8 cellular contexts compared by ENCODE assay signal in genomic region chr3:197737319-197737649, GRCh38. TPM values are rescaled to one million over a fixed set of nuclear protein-coding genes. Genes with fewer than 3 reads are reported as not detected.
A peak's percentile ranks its signal among the peaks of the same experiment; 100 is the strongest.
DNase-seq lines count a peak whose midpoint lies in the region; ATAC-seq and TF ChIP-seq lines count a peak whose summit lies in the region.

No MANE protein-coding gene starts in this region.

- H3K9me3 ChIP-seq in DOHH2 (ENCODE audit: control insufficient read depth, insufficient read depth, low read length) (no peaks in the 10 kb centered on the region), OCI-LY3 (ENCODE audit: insufficient read depth, low read length) (no peaks in the 10 kb centered on the region)

- H3K79me2 ChIP-seq in DOHH2 (ENCODE audit: control insufficient read depth, low read length) (peaks cover 47% of the 10 kb centered on the region), OCI-LY3 (ENCODE audit: low read length) (peaks cover 36% of the 10 kb centered on the region)

- H3K4me1 ChIP-seq in DOHH2 (ENCODE audit: control insufficient read depth, low read length) (peaks cover 46% of the 10 kb centered on the region), OCI-LY3 (ENCODE audit: low read length) (peaks cover 47% of the 10 kb centered on the region)

- peaks cover 27% of the 10 kb centered on the region for H3K4me1 Mint-ChIP-seq in osteocyte (ENCODE audit: unreplicated experiment)

- peak overlapping the region; percentile 89 for H3K9ac ChIP-seq in OCI-LY3 (ENCODE audit: low read length)

- no peak for DNase-seq in epithelial cell of prostate (ENCODE audit: low read depth, low spot score)
- no peak for DNase-seq in osteocyte (ENCODE audit: extremely low spot score, unreplicated experiment)
- no peak for DNase-seq in omental fat pad (ENCODE audit: low spot score)
- DNase-seq in DMS153 (lab: John Stamatoyannopoulos, UW): no peak
- no peak for DNase-seq in glomerular visceral epithelial cell (ENCODE audit: extremely low spot score)
- no peak for DNase-seq in CD1c-positive myeloid dendritic cell (ENCODE audit: extremely low spot score)

- peaks cover 20% of the 10 kb centered on the region for H3F3A ChIP-seq in DOHH2 (ENCODE audit: control insufficient read depth, insufficient read depth)

- H4K20me1 ChIP-seq in DOHH2 (ENCODE audit: control insufficient read depth, insufficient read depth, low read depth, low read length) (no peaks in the 10 kb centered on the region), OCI-LY3 (ENCODE audit: insufficient read depth, low read length) (peaks cover 3% of the 10 kb centered on the region; the same call in 1 of the 2 replicates)

- H3K27me3 Mint-ChIP-seq in osteocyte (ENCODE audit: unreplicated experiment): no peaks in the 10 kb centered on the region

- H3K27ac Mint-ChIP-seq in osteocyte (ENCODE audit: unreplicated experiment): peak overlapping the region; percentile 85

- H3K9me2 ChIP-seq in DOHH2 (replicated peaks; ENCODE audit: control insufficient read depth, low read length): no peaks in the 10 kb centered on the region

- H3K4me3 Mint-ChIP-seq in osteocyte (ENCODE audit: unreplicated experiment): peak overlapping the region; percentile 95

- no peaks in the 10 kb centered on the region for H3K9me3 Mint-ChIP-seq in osteocyte (ENCODE audit: unreplicated experiment)

- no peak for TF ChIP-seq CTCF in DOHH2 (IDR thresholded peaks at IDR 0.05; ENCODE audit: low read depth, low read length, poor library complexity, severe bottlenecking)
- no peak for TF ChIP-seq CTCF in OCI-LY3 (IDR thresholded peaks at IDR 0.05; ENCODE audit: low read depth, low read length)
- no peak for TF ChIP-seq CTCF in osteocyte (IDR thresholded peaks at IDR 0.05)
- no peak for TF ChIP-seq CTCF in omental fat pad (IDR thresholded peaks at IDR 0.05)

- H3K4me2 ChIP-seq in DOHH2 (ENCODE audit: low read length) (peak overlapping the region; percentile 69), OCI-LY3 (ENCODE audit: low read length) (peak overlapping the region; percentile 80)

- no peaks in the 10 kb centered on the region for H3K27me3 ChIP-seq in DOHH2 (ENCODE audit: control insufficient read depth, low read length)
- H3K27me3 ChIP-seq in OCI-LY3 (ENCODE audit: low read depth, low read length): no peaks in the 10 kb centered on the region

- no peaks in the 10 kb centered on the region for H3K36me3 Mint-ChIP-seq in osteocyte (ENCODE audit: unreplicated experiment)

- peak overlapping the region; percentile 98 for H2AFZ ChIP-seq in OCI-LY3 (ENCODE audit: low read depth, low read length)

- ATAC-seq in omental fat pad (ENCODE audit: low FRiP score): no peak

- peaks cover 20% of the 10 kb centered on the region for H3K36me3 ChIP-seq in DOHH2 (ENCODE audit: control insufficient read depth, low read length)
- peaks cover 16% of the 10 kb centered on the region for H3K36me3 ChIP-seq in OCI-LY3 (replicated peaks; ENCODE audit: low read depth, low read length)

- H3K27ac ChIP-seq in DOHH2 (ENCODE audit: low read depth, low read length) (peak overlapping the region; percentile 53), OCI-LY3 (ENCODE audit: low read length) (peak overlapping the region; percentile 61), epithelial cell of prostate (peak overlapping the region; percentile 70)

- H3K4me3 ChIP-seq in DOHH2 (ENCODE audit: low read length): peak overlapping the region; percentile 87
- H3K4me3 ChIP-seq in OCI-LY3 (ENCODE audit: low read length): peak overlapping the region; percentile 99

RNA-seq across cellular contexts. Expression of gene RUBCN, which starts 0.6 kb away (rescaled TPM):
- total RNA-seq in osteocyte (30.3 and 30.7 TPM in 2 replicates), omental fat pad (10 to 100 TPM; 23.6 to 69.5 (median 39.4) TPM)

RNA-seq across cellular contexts. Expression of gene FYTTD1, which starts 12.4 kb away (rescaled TPM):
- 67.2 and 84.3 TPM in 2 replicates for total RNA-seq in osteocyte
- total RNA-seq in omental fat pad: 10 to 100 TPM; 44.3 to 62.1 (median 50.8) TPM

RNA-seq across cellular contexts. Expression of gene LRCH3, which starts 53.8 kb away (rescaled TPM):
- 70.2 and 73.1 TPM in 2 replicates for total RNA-seq in osteocyte
- total RNA-seq in omental fat pad: 10 to 100 TPM; 34.8 to 70.9 (median 38.0) TPM
